34 cellular contexts compared by ENCODE assay signal in genomic region chr10:28403090-28403489, GRCh38.
DNase-seq lines count a peak whose midpoint lies in the region; ATAC-seq and TF ChIP-seq lines count a peak whose summit lies in the region.
"Had no signal": no experiment of that assay in that cellular context is flagged by ENCODE, and none has a peak within 500 bp of the region (broad histone marks: within the 10 kb centered on the region; RNA-seq: fewer than 3 reads in every experiment).

No MANE protein-coding gene starts in this region.

- H3K9me3 Mint-ChIP-seq in naive B cell, result peaks cover 0 to 9% (median 0%) of the 10 kb centered on the region in 7 donors
- no peaks in the 10 kb centered on the region for H3K9me3 Mint-ChIP-seq in activated CD4-positive, alpha-beta T cell treated with anti-CD3 and anti-CD28 coated beads for 36 hours (ENCODE audit: low read depth)
- H3K9me3 Mint-ChIP-seq: activated CD4-positive, alpha-beta memory T cell treated with anti-CD3 and anti-CD28 coated beads, Interleukin-2, amount 10 ng/mL, durations not matched to agents 7 days and 5 days; activated naive CD4-positive, alpha-beta T cell treated with anti-CD3 and anti-CD28 coated beads for 36 hours; neural crest cell; stimulated activated naive CD8-positive, alpha-beta T cell treated with anti-CD3 and anti-CD28 coated beads, Interleukin-15, Interleukin-2, amounts not matched to agents 100 ng/mL and 50 ng/mL, for 24 hours; T-helper 1 cell treated with Interleukin-12 subunit alpha and Interleukin-12 subunit beta and Interleukin-4 antibody, amounts not matched to agents 30 μg/mL and 1 μg/mL, for 36 hours had no signal

- CTCF ChIA-PET in HEK293 (lab: Yijun Ruan, JAX), result interaction anchor here (0.6 to 3.0 kb wide), 3 partner anchors 9 to 648 kb away, joined by 3 to 17 read pairs (median 4); no protein-coding TSS in a partner anchor
- CTCF ChIA-PET in activated CD4-positive, alpha-beta T cell treated with anti-CD3 and anti-CD28 coated beads for 36 hours (lab: Charles Lee), result interaction anchor here (1.2 to 3.0 kb wide), 2 partner anchors 8 to 10 kb away, joined by 4 to 19 read pairs; no protein-coding TSS in a partner anchor

- H3K27me3 Mint-ChIP-seq in naive B cell, result peaks cover 0 to 2% (median under 1%) of the 10 kb centered on the region in 3 donors
- H3K27me3 Mint-ChIP-seq in activated CD4-positive, alpha-beta T cell treated with anti-CD3 and anti-CD28 coated beads for 36 hours, result no peaks in the 10 kb centered on the region

- peaks cover 0 to 2% of the 10 kb centered on the region in 2 donors for H3K36me3 Mint-ChIP-seq in naive B cell
- H3K36me3 Mint-ChIP-seq in activated CD4-positive, alpha-beta T cell treated with anti-CD3 and anti-CD28 coated beads for 36 hours (ENCODE audit: low read depth), result no peaks in the 10 kb centered on the region

- H3K27ac Mint-ChIP-seq in naive B cell, result peak overlapping the region in 5 of 6 donors; percentile 9 to 89 (median 54)
- H3K27ac Mint-ChIP-seq in activated CD4-positive, alpha-beta T cell treated with anti-CD3 and anti-CD28 coated beads for 36 hours, result no peak overlapping the region
- H3K27ac Mint-ChIP-seq: activated CD4-positive, alpha-beta memory T cell treated with anti-CD3 and anti-CD28 coated beads, Interleukin-2, amount 10 ng/mL, durations not matched to agents 7 days and 5 days; activated naive CD4-positive, alpha-beta T cell treated with anti-CD3 and anti-CD28 coated beads for 36 hours; stimulated activated naive CD8-positive, alpha-beta T cell treated with anti-CD3 and anti-CD28 coated beads, Interleukin-15, Interleukin-2, amounts not matched to agents 100 ng/mL and 50 ng/mL, for 24 hours; T-helper 1 cell treated with Interleukin-12 subunit alpha and Interleukin-12 subunit beta and Interleukin-4 antibody, amounts not matched to agents 30 μg/mL and 1 μg/mL, for 36 hours had no signal

- H3K4me1 Mint-ChIP-seq in naive B cell, result peaks cover 21 to 29% (median 23%) of the 10 kb centered on the region in 3 donors
- H3K4me1 Mint-ChIP-seq in activated CD4-positive, alpha-beta T cell treated with anti-CD3 and anti-CD28 coated beads for 36 hours, result no peaks in the 10 kb centered on the region
- H3K4me1 Mint-ChIP-seq: activated CD4-positive, alpha-beta memory T cell treated with anti-CD3 and anti-CD28 coated beads, Interleukin-2, amount 10 ng/mL, durations not matched to agents 7 days and 5 days; neural crest cell had no signal

- ATAC-seq in naive B cell (ENCODE audit: low read depth in 2 of 2), result no peak
- no peak for ATAC-seq in activated CD4-positive, alpha-beta T cell treated with anti-CD3 and anti-CD28 coated beads for 36 hours
- ATAC-seq: gastrocnemius medialis, PC-3 had no signal

- H3K4me3 ChIP-seq in HEK293 (ENCODE audit: low read depth, low read length) (no peak overlapping the region), left ventricle myocardium inferior (no peak overlapping the region)
- H3K4me3 ChIP-seq: esophagus squamous epithelium, gastrocnemius medialis, hepatocyte, right atrium auricular region, SK-N-MC, thyroid gland had no signal

- H3K27me3 ChIP-seq in left ventricle myocardium inferior (ENCODE audit: low read depth), result peaks cover 28% of the 10 kb centered on the region
- H3K27me3 ChIP-seq: brain microvascular endothelial cell, gastrocnemius medialis, hepatocyte, right atrium auricular region, thyroid gland had no signal

- H3K9me3 ChIP-seq in HEK293 (ENCODE audit: control insufficient read depth, insufficient read depth, low read depth, low read length), result no peaks in the 10 kb centered on the region
- H3K9me3 ChIP-seq in left ventricle myocardium inferior (replicated peaks), result peaks cover 4% of the 10 kb centered on the region
- H3K9me3 ChIP-seq: esophagus squamous epithelium, gastrocnemius medialis, right atrium auricular region, thyroid gland had no signal

- H3K36me3 ChIP-seq in HEK293 (ENCODE audit: control insufficient read depth in 2 of 2, insufficient read depth in 1 of 2, low read length in 2 of 2) (no peaks in the 10 kb centered on the region), left ventricle myocardium inferior (no peaks in the 10 kb centered on the region)
- H3K36me3 ChIP-seq: brain microvascular endothelial cell, esophagus squamous epithelium, gastrocnemius medialis, right atrium auricular region, thyroid gland had no signal

- intact Hi-C loops in activated CD4-positive, alpha-beta T cell treated with anti-CD3 and anti-CD28 coated beads for 36 hours (cut with DNase I, micrococcal nuclease), result no loop called here
- intact Hi-C loops in left ventricle myocardium inferior (cut with micrococcal nuclease), result no loop called here

- H3K4me1 ChIP-seq in HEK293 (ENCODE audit: control insufficient read depth, insufficient read depth, low read length) (no peaks in the 10 kb centered on the region; the same call in 1 of the 2 replicates), left ventricle myocardium inferior (no peaks in the 10 kb centered on the region)
- H3K4me1 ChIP-seq: gastrocnemius medialis, right atrium auricular region, thyroid gland had no signal

- H3K4me3 Mint-ChIP-seq in naive B cell, result peak overlapping the region in 1 of 8 donors; percentile 17
- H3K4me3 Mint-ChIP-seq in activated CD4-positive, alpha-beta T cell treated with anti-CD3 and anti-CD28 coated beads for 36 hours, result no peak overlapping the region
- H3K4me3 Mint-ChIP-seq: activated CD4-positive, alpha-beta memory T cell treated with anti-CD3 and anti-CD28 coated beads, Interleukin-2, amount 10 ng/mL, durations not matched to agents 7 days and 5 days; activated naive CD4-positive, alpha-beta T cell treated with anti-CD3 and anti-CD28 coated beads for 36 hours; neural crest cell; stimulated activated naive CD8-positive, alpha-beta T cell treated with anti-CD3 and anti-CD28 coated beads, Interleukin-15, Interleukin-2, amounts not matched to agents 100 ng/mL and 50 ng/mL, for 24 hours; T-helper 1 cell treated with Interleukin-12 subunit alpha and Interleukin-12 subunit beta and Interleukin-4 antibody, amounts not matched to agents 30 μg/mL and 1 μg/mL, for 36 hours had no signal

- TF ChIP-seq CTCF in HEK293 (tag by site-specific recombination; IDR thresholded peaks at IDR 0.05), result no peak
- TF ChIP-seq CTCF in left ventricle myocardium inferior (IDR thresholded peaks at IDR 0.05; ENCODE audit: borderline replicate concordance), result no peak

- DNase-seq in astrocyte of the hippocampus (ENCODE audit: low read depth, low spot score), result peak; percentile 5
- DNase-seq in naive B cell, result no peak
- DNase-seq in activated CD4-positive, alpha-beta T cell treated with anti-CD3 and anti-CD28 coated beads for 36 hours, result no peak
- DNase-seq in left ventricle myocardium inferior, result no peak
- DNase-seq in activated naive CD4-positive, alpha-beta T cell treated with Interleukin-2 at 50 U/mL for 16 hours, result no peak
- DNase-seq in SK-N-DZ (ENCODE audit: low spot score), result no peak
- DNase-seq: activated CD4-positive, alpha-beta memory T cell treated with anti-CD3 and anti-CD28 coated beads, Interleukin-2, amount 10 ng/mL, durations not matched to agents 7 days and 5 days; activated CD4-positive, alpha-beta T cell treated with anti-CD3 and anti-CD28 coated beads for 1 hour; activated CD8-positive, alpha-beta memory T cell treated with anti-CD3 and anti-CD28 coated beads, Interleukin-2, amount 50 U/mL, for 4 hours; activated naive CD4-positive, alpha-beta T cell treated with anti-CD3 and anti-CD28 coated beads for 36 hours; amniotic stem cell; brain microvascular endothelial cell; C1 segment of cervical spinal cord; DMS79 treated with DMSO at 0.1 percent for 48 hours; esophagus squamous epithelium; gastrocnemius medialis; GF-D8; KG1; mammary epithelial cell; MM.1S; NCI-H2029; NCI-H526 treated with DMSO at 0.1 percent for 48 hours; NK-92 treated with Interleukin-12 subunit alpha and Interleukin-12 subunit beta, amount 100 ng/mL, for 24 hours; PC-3; posterior cingulate gyrus; small intestine; thyroid gland had no signal

- no peak overlapping the region for H3K27ac ChIP-seq in HEK293 (ENCODE audit: extremely low read depth, low read depth, low read length)
- H3K27ac ChIP-seq in left ventricle myocardium inferior (replicated peaks), result no peak overlapping the region
- H3K27ac ChIP-seq: brain microvascular endothelial cell, esophagus squamous epithelium, gastrocnemius medialis, hepatocyte, right atrium auricular region, SK-N-MC, thyroid gland had no signal

- POLR2A ChIA-PET in HEK293 (lab: Yijun Ruan, JAX), result no interaction called here
- POLR2A ChIA-PET in activated CD4-positive, alpha-beta T cell treated with anti-CD3 and anti-CD28 coated beads for 36 hours (lab: Charles Lee), result no interaction called here

TF ChIP-seq in HEK293, 187 proteins besides CTCF, POLR2A, EP300 and RAD21:
- no peak for TF ChIP-seq KLF1 (tag by site-specific recombination; IDR thresholded peaks at IDR 0.05)
- TF ChIP-seq ZBTB48 (tag by site-specific recombination; IDR thresholded peaks at IDR 0.05), result no peak
- no peak for TF ChIP-seq ZNF221 (tag by site-specific recombination; IDR thresholded peaks at IDR 0.05; ENCODE audit: borderline replicate concordance)
- TF ChIP-seq ZFHX2 (tag by site-specific recombination; conservative IDR thresholded peaks at IDR 0.05), result peak; percentile 33; the same call in 1 of the 2 replicates
TF ChIP-seq in HEK293: peak in this region for 1.
